In the genomic region with DNA sequence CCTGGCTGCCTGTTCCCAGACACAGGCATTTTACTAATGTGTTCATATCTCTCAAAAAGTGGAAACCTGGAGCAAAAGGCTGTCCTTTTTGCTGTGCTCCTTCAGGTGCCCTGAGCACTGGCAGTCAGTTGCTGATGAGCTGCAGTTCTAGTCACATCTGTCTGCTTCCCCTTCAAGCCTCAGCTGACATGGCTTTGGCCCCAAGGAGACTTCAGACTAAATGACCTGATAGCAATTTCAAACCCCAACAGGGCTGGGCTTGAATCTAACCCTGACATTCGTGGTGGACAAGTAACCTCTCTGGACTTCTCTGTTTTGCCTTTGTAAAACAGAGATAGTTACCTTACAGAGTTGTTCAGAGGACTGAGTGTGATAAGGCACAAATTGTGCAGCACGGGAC, we compare ENCODE assay signal across 18 cellular contexts. TPM values are rescaled to one million over a fixed set of nuclear protein-coding genes. Genes with fewer than 3 reads are reported as not detected.
DNase-seq lines count a peak whose midpoint lies in the region; ATAC-seq and TF ChIP-seq lines count a peak whose summit lies in the region.
"Had no signal": no experiment of that assay in that cellular context is flagged by ENCODE, and none has a peak within 500 bp of the region (broad histone marks: within the 10 kb centered on the region; RNA-seq: fewer than 3 reads in every experiment).

No MANE protein-coding gene starts in this region.

- no peaks in the 10 kb centered on the region for H3K4me1 ChIP-seq in RWPE2 (ENCODE audit: insufficient read depth, poor library complexity, severe bottlenecking)
- H3K4me1 ChIP-seq: BLaER1 had no signal

- H3K4me3 ChIP-seq in RWPE2 (ENCODE audit: severe bottlenecking): no peak overlapping the region
- H3K4me3 ChIP-seq: BLaER1, GM23338 had no signal

- H3K27me3 ChIP-seq in RWPE2 (ENCODE audit: insufficient read depth, poor library complexity, severe bottlenecking): no peaks in the 10 kb centered on the region
- H3K27me3 ChIP-seq: BLaER1 had no signal

- no peak overlapping the region for H3K27ac ChIP-seq in RWPE2 (ENCODE audit: poor library complexity, severe bottlenecking)
- H3K27ac ChIP-seq: BLaER1 had no signal

- TF ChIP-seq CTCF in RWPE2 (IDR thresholded peaks at IDR 0.05; ENCODE audit: poor library complexity, severe bottlenecking): no peak

- no peaks in the 10 kb centered on the region for H3K9me3 ChIP-seq in RWPE2 (ENCODE audit: severe bottlenecking)

- peak; percentile 10 for DNase-seq in activated CD8-positive, alpha-beta memory T cell treated with anti-CD3 and anti-CD28 coated beads, Interleukin-2, amount 50 U/mL, for 48 hours
- no peak for DNase-seq in activated CD8-positive, alpha-beta memory T cell treated with anti-CD3 and anti-CD28 coated beads, Interleukin-2, amount 50 U/mL, for 4 hours
- DNase-seq in RWPE2 (ENCODE audit: low spot score) (peak; percentile 15), mesenteric fat pad (ENCODE audit: low spot score) (peak; percentile 41), NCI-H446 (lab: John Stamatoyannopoulos, UW) (no peak)
- DNase-seq in activated CD4-positive, CD25-positive, alpha-beta regulatory T cell treated with anti-CD3 and anti-CD28 coated beads, Interleukin-2, amount 50 U/mL, for 72 hours: no peak
- DNase-seq: 8988T; CD4-positive, alpha-beta memory T cell; DMS153; DMS79; GF-D8; HFFc6 had no signal

- ATAC-seq in RWPE2 (ENCODE audit: low read depth): no peak
- no peak for ATAC-seq in HG03045 (IDR thresholded peaks at IDR 0.05; ENCODE audit: unreplicated experiment)
- ATAC-seq: GM23338, HCT116, HepG2 had no signal

- no peaks in the 10 kb centered on the region for H3K36me3 ChIP-seq in RWPE2 (ENCODE audit: low read depth)
- H3K36me3 ChIP-seq: BLaER1 had no signal

RNA-seq across cellular contexts. Expression of gene SERPINA9, which starts 5.7 kb away (rescaled TPM):
- total RNA-seq in mesenteric fat pad: not detected
- total RNA-seq: A673; CD4-positive, alpha-beta memory T cell; GM23338; HepG2; HFFc6 had no signal

RNA-seq across cellular contexts. Expression of gene SERPINA11, which starts 17.7 kb away (rescaled TPM):
- total RNA-seq in mesenteric fat pad: not detected
- total RNA-seq: A673; CD4-positive, alpha-beta memory T cell; HFFc6 had no signal

RNA-seq across cellular contexts. Expression of gene SERPINA12, which starts 39.0 kb away (rescaled TPM):
- total RNA-seq in mesenteric fat pad: not detected
- total RNA-seq: A673; CD4-positive, alpha-beta memory T cell; GM23338; HepG2; HFFc6 had no signal

Comparison
In these comparisons a context has a peak if more than half of its experiments do, and no peak if none do; other contexts are left out.
1. DNase-seq: peak in activated CD8-positive, alpha-beta memory T cell treated with anti-CD3 and anti-CD28 coated beads, Interleukin-2, amount 50 U/mL, for 48 hours (single experiment), RWPE2 (single experiment) and mesenteric fat pad (single experiment); none in activated CD8-positive, alpha-beta memory T cell treated with anti-CD3 and anti-CD28 coated beads, Interleukin-2, amount 50 U/mL, for 4 hours (single experiment), NCI-H446 (0 of 2) and activated CD4-positive, CD25-positive, alpha-beta regulatory T cell treated with anti-CD3 and anti-CD28 coated beads, Interleukin-2, amount 50 U/mL, for 72 hours (single experiment).